ENCODE assay signal across 8 cellular contexts in the genomic region with DNA sequence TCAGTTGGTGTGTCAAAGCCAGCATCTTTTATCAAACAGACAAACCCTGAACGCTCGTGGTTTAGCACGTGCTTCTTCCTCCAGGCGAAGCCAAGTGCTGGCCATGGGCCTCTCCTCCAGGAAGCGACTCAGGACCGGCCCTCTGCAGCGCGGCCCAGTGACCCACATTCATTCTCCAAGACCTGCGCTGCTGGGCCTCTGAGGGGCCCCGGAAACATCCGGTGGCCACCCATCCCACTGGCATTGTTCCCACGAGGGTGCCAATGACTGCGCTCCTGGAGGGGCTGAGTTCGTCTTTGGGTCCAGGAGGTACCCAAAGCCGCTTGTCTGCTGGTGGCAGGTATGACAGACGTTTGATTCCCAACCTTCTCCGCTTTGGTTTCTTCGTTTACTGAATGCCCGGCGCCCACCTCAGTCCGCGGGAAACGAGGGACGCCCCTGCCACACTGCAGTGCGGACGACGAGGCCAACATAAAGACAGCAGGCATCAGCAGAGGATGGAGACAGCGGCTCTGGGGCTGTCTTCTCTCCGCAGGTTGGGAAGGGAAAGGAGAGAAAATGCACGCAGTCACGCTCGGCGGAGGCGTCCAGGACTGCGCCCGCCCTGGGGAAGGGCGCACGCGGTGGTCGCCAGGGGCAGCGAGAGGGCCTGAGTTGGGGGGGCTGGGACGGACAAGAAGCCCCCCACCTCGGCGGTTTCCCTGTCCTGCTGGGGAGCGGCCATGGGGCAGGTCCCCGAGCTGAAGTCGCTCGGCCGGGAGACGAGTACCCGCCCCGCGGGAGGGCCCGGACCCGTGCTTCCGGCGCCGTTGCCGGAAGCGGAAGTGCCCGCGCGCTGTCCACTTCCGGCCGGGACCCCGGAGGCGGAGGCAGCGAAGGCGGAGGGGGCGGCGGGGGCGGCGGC. TPM values are rescaled to one million over a fixed set of nuclear protein-coding genes. Genes with fewer than 3 reads are reported as not detected.
DNase-seq lines count a peak whose midpoint lies in the region; ATAC-seq and TF ChIP-seq lines count a peak whose summit lies in the region.

Gene EXOC3 (plus strand): TSS at position 842 of the 904 bp plus-strand sequence. CDS start 3,030 bp downstream, outside the sequence.

- intact Hi-C loops in right lobe of liver (cut with DNase I): no loop called here

- H3K4me1 ChIP-seq in right lobe of liver: peaks cover 0 to 14% (median 6%) of the 10 kb centered on the region in 4 donors

- WGBS in right lobe of liver (ENCODE audit: insufficient coverage, low coverage, low lambda C conversion rate, missing lambda C conversion rate): 5% methylated on average over 26 of the region's 73 CpGs

- no peaks in the 10 kb centered on the region for H3K9me3 ChIP-seq in right lobe of liver

- H3K36me3 ChIP-seq in right lobe of liver: peaks cover 0 to 6% (median 3%) of the 10 kb centered on the region in 4 donors

- DNase-seq in AG20443 (ENCODE audit: low spot score) (peak; percentile 97), NCI-H460 (ENCODE audit: extremely low read depth, low read depth) (peak; percentile 59), dermis blood vessel endothelial cell (peak; percentile 68), right lobe of liver (peak; percentile 74 to 86 (median 83))
- peak; percentile 60 to 66 for DNase-seq in activated CD4-positive, alpha-beta T cell treated with anti-CD3 and anti-CD28 coated beads, Interleukin-2, amount 50 U/mL, for 24 hours (ENCODE audit: low read depth in 1 of 2, low spot score in 1 of 2)
- DNase-seq in stimulated activated CD4-positive, alpha-beta T cell treated with anti-CD3 and anti-CD28 coated beads, Interleukin-4, amount 100 ng/mL, for 4 hours: peak; percentile 71 to 80

- no peak for TF ChIP-seq CTCF in right lobe of liver (IDR thresholded peaks at IDR 0.05)

- H3K27me3 ChIP-seq in right lobe of liver: no peaks in the 10 kb centered on the region

- peak within 1 kb of the TSS; percentile 49 to 67 (median 66) for H3K27ac ChIP-seq in right lobe of liver

- peak within 1 kb of the TSS; percentile 92 to 99 (median 96) for H3K4me3 ChIP-seq in right lobe of liver

- ATAC-seq in GM19023 (IDR thresholded peaks at IDR 0.05; ENCODE audit: unreplicated experiment) (peak; percentile 81), HG03175 (IDR thresholded peaks at IDR 0.05; ENCODE audit: unreplicated experiment) (peak; percentile 87), right lobe of liver (peak; percentile 93 to 97 (median 95))

- TF ChIP-seq POLR2A in right lobe of liver (IDR thresholded peaks at IDR 0.05): peak; percentile 71

RNA-seq across cellular contexts. Expression of gene EXOC3, which starts in this region (rescaled TPM):
- total RNA-seq in NCI-H460 (2014; rRNA removed; shearing (Covaris generic)): 29.1 and 31.0 TPM in 2 replicates
- polyA plus RNA-seq in NCI-H460 (2014; cell fraction: nucleus; rRNA removed): 35.7 and 36.7 TPM in 2 replicates
- total RNA-seq in dermis blood vessel endothelial cell (44.3 and 52.1 TPM in 2 replicates), right lobe of liver (10 to 100 TPM; 14.6 to 24.3 (median 20.0) TPM)

Comparison
In these comparisons a context has a peak if more than half of its experiments do, and no peak if none do; other contexts are left out.
1. Peak in every context shown above with its lines: DNase-seq, ATAC-seq, H3K4me3 ChIP-seq and H3K27ac ChIP-seq.